Comparison of ENCODE assay signal across 1 cellular context in the genomic region with DNA sequence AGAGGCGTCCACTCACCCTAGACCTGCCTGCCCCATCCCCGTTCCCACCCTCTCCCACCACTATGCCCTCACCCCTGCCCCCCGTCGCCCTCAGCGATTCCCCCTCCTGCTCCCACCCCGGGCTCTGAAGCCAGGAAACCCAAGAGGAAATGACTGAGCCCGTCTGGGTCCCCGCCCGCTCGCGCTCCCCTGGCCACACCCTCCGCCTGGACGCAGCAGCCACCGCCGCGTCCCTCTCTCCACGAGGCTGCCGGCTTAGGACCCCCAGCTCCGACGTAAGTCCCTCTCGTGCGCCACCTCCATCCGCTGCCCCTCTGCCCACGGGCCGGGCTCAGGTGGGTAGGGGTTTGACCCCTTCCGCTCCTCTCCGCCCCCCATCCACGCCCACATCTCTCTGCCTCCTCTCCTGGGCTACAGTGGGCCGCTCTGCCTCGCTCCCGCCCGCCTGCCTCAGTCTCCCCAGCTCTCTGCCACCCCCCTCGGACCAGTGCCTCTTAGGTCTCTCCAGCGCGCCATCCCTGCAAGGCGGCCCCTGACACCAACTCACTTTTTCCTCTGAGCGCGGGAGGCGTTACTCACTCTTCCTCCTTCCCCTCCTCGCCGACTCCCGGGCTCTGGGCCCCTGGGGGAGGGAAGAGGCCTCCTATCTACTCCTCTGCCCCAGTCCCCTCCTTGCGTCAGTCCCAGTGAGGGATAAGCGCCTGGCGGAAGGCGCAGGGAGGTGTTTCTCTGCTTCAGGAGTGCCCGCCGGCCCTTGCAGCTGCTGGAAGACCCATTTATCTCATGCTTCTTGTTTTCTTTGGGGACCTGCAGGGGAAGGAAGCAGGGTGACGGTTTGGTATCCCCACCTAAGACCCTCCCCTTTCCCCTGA.
TF ChIP-seq lines count a peak whose summit lies in the region.

A gene with protein sequence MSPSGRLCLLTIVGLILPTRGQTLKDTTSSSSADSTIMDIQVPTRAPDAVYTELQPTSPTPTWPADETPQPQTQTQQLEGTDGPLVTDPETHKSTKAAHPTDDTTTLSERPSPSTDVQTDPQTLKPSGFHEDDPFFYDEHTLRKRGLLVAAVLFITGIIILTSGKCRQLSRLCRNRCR (plus strand): TSS at position 201 of the 872 bp plus-strand sequence. CDS start 816 bp downstream, outside the sequence.

TF ChIP-seq in H1, 55 proteins besides CTCF, POLR2A, EP300 and RAD21:
- peak; percentile 76 for TF ChIP-seq SAP30 (IDR thresholded peaks at IDR 0.05; ENCODE audit: insufficient read depth, insufficient replicate concordance, low read length)
- no peak for TF ChIP-seq FOSL1 (IDR thresholded peaks at IDR 0.05; ENCODE audit: insufficient read depth, low read depth, low read length)
- peak; percentile 60 for TF ChIP-seq KDM4A (IDR thresholded peaks at IDR 0.05; ENCODE audit: low read depth, low read length, severe bottlenecking)
- no peak for TF ChIP-seq HDAC2 (IDR thresholded peaks at IDR 0.05; ENCODE audit: borderline replicate concordance in 1 of 2, low read depth in 2 of 2, low read length in 2 of 2)
- TF ChIP-seq SIN3A (conservative IDR thresholded peaks at IDR 0.05 in 1 of 2, IDR thresholded peaks at IDR 0.05 in 1 of 2; ENCODE audit: low read depth in 1 of 2, low read length in 2 of 2) = 0 out of 4 replicates have a peak, but pooled peaks of 1 of the 2 experiments have one; percentile 31
- TF ChIP-seq PHF8 (conservative IDR thresholded peaks at IDR 0.05; ENCODE audit: low read depth, low read length) = peak; percentile 43; the same call in 1 of the 2 replicates
- TF ChIP-seq, protein P1, sequence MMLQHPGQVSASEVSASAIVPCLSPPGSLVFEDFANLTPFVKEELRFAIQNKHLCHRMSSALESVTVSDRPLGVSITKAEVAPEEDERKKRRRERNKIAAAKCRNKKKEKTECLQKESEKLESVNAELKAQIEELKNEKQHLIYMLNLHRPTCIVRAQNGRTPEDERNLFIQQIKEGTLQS (IDR thresholded peaks at IDR 0.05; ENCODE audit: insufficient read depth, low read depth, low read length) = no peak
- TF ChIP-seq TBP (IDR thresholded peaks at IDR 0.05; ENCODE audit: low read depth, low read length) = peak; percentile 35; the same call in 1 of the 2 replicates
- no peak for TF ChIP-seq TAF7 (optimal IDR thresholded peaks at IDR 0.05; ENCODE audit: borderline replicate concordance, low read depth, low read length)
- TF ChIP-seq, protein P2, sequence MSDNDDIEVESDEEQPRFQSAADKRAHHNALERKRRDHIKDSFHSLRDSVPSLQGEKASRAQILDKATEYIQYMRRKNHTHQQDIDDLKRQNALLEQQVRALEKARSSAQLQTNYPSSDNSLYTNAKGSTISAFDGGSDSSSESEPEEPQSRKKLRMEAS (IDR thresholded peaks at IDR 0.05) = peak; percentile 40
- TF ChIP-seq EGR1 (IDR thresholded peaks at IDR 0.05; ENCODE audit: borderline replicate concordance, low read depth, low read length) = no peak
- TF ChIP-seq, protein P3, sequence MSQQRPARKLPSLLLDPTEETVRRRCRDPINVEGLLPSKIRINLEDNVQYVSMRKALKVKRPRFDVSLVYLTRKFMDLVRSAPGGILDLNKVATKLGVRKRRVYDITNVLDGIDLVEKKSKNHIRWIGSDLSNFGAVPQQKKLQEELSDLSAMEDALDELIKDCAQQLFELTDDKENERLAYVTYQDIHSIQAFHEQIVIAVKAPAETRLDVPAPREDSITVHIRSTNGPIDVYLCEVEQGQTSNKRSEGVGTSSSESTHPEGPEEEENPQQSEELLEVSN (IDR thresholded peaks at IDR 0.05) = peak; percentile 16; the same call in 1 of the 2 replicates
- TF ChIP-seq RBBP5 (IDR thresholded peaks at IDR 0.05; ENCODE audit: borderline replicate concordance, low read depth, low read length) = no peak; the same call in 1 of the 2 replicates
- peak; percentile 12; the same call in 1 of the 2 replicates for TF ChIP-seq TAF1 (IDR thresholded peaks at IDR 0.05; ENCODE audit: low read depth, low read length)
- TF ChIP-seq CTBP2 (IDR thresholded peaks at IDR 0.05; ENCODE audit: borderline replicate concordance, insufficient read depth, insufficient read length, low read length) = peak; percentile 80
